ENCODE assay signal across 17 cellular contexts in the genomic region with DNA sequence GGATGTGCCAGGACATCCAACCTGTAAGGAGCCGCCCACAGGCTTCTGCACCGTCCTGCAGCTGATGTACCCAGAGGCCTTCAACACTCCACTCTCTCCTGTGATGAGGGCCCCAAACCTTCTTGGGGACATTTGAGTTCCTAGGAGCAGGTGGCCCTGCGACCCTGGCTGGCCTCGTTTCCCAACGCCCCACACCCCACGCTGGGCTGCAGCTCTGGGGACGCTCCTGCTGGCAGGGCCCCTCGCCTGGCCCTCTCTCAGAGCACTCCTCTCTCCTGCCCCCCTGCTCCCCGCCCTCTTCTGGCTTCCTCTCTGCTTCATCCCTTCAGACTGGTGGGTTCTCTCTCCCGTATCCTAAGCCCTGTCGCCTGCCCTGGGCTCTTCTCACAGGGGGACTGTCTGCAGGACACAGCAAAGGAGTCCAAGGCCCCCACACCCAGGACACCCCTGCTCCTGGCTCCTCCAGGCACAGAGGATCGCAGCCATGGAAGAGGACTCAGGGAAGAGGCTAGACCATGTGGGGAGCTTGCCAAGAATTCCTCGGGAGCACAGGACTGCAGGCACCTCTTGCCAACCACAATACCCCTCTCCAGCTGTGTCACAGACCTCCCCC.
DNase-seq lines count a peak whose midpoint lies in the region; ATAC-seq and TF ChIP-seq lines count a peak whose summit lies in the region.
"Had no signal": no experiment of that assay in that cellular context is flagged by ENCODE, and none has a peak within 500 bp of the region (broad histone marks: within the 10 kb centered on the region; RNA-seq: fewer than 3 reads in every experiment).

No MANE protein-coding gene starts in this region.

- H3K4me3 Mint-ChIP-seq in stimulated activated effector memory CD8-positive, alpha-beta T cell treated with anti-CD3 and anti-CD28 coated beads, Interleukin-12 subunit alpha, Interleukin-12 subunit beta, amount 100 ng/mL, for 72 hours, result no peak overlapping the region
- H3K4me3 Mint-ChIP-seq: CD4-positive, alpha-beta T cell; H9 had no signal

- no peaks in the 10 kb centered on the region for H3K36me3 Mint-ChIP-seq in stimulated activated effector memory CD8-positive, alpha-beta T cell treated with anti-CD3 and anti-CD28 coated beads, Interleukin-12 subunit alpha, Interleukin-12 subunit beta, amount 100 ng/mL, for 72 hours

- no peak overlapping the region for H3K27ac Mint-ChIP-seq in stimulated activated effector memory CD8-positive, alpha-beta T cell treated with anti-CD3 and anti-CD28 coated beads, Interleukin-12 subunit alpha, Interleukin-12 subunit beta, amount 100 ng/mL, for 72 hours
- H3K27ac Mint-ChIP-seq: CD4-positive, alpha-beta T cell; H9 had no signal

- peaks cover 6% of the 10 kb centered on the region for H3K9me3 Mint-ChIP-seq in stimulated activated effector memory CD8-positive, alpha-beta T cell treated with anti-CD3 and anti-CD28 coated beads, Interleukin-12 subunit alpha, Interleukin-12 subunit beta, amount 100 ng/mL, for 72 hours
- H3K9me3 Mint-ChIP-seq: CD4-positive, alpha-beta T cell had no signal

- no peak overlapping the region for H3K27ac ChIP-seq in RWPE2 (ENCODE audit: poor library complexity, severe bottlenecking)
- H3K27ac ChIP-seq: BLaER1 treated with 17β-estradiol and CSF1 and Interleukin-3, amounts not matched to agents 10 nM and 100 nM; GM23248 had no signal

- DNase-seq in cardiac septum (ENCODE audit: low spot score) (peak; percentile 63), Right ventricle myocardium inferior (ENCODE audit: missing footprints) (no peak), RWPE2 (ENCODE audit: low spot score) (peak; percentile 25), mesenteric fat pad (ENCODE audit: low spot score) (peak; percentile 59), NCI-H2107 treated with DMSO at 0.1 percent for 48 hours (lab: John Stamatoyannopoulos, UW; ENCODE audit: unreplicated experiment) (no peak), activated gamma-delta T cell (lab: John Stamatoyannopoulos, UW) (no peak), H7 (no peak)
- DNase-seq in stimulated activated effector memory CD8-positive, alpha-beta T cell treated with anti-CD3 and anti-CD28 coated beads, Interleukin-12 subunit alpha, Interleukin-12 subunit beta, amount 100 ng/mL, for 72 hours (ENCODE audit: low spot score in 2 of 2), result no peak
- DNase-seq: ACHN; Calu3; CD4-positive, alpha-beta T cell; DMS 273 treated with DMSO at 0.1 percent for 48 hours; GM23248; H9 had no signal

- TF ChIP-seq CTCF in RWPE2 (IDR thresholded peaks at IDR 0.05; ENCODE audit: poor library complexity, severe bottlenecking), result no peak

- H3K4me3 ChIP-seq in RWPE2 (ENCODE audit: severe bottlenecking) (no peak overlapping the region), H7 (ENCODE audit: insufficient read depth, low read depth, low read length) (no peak overlapping the region)
- H3K4me3 ChIP-seq: BLaER1 treated with 17β-estradiol and CSF1 and Interleukin-3, amounts not matched to agents 10 nM and 100 nM; GM12878; GM23248 had no signal

- no peaks in the 10 kb centered on the region for H3K4me1 Mint-ChIP-seq in stimulated activated effector memory CD8-positive, alpha-beta T cell treated with anti-CD3 and anti-CD28 coated beads, Interleukin-12 subunit alpha, Interleukin-12 subunit beta, amount 100 ng/mL, for 72 hours

- no peaks in the 10 kb centered on the region for H3K4me1 ChIP-seq in RWPE2 (ENCODE audit: insufficient read depth, poor library complexity, severe bottlenecking)

- intact Hi-C loops in cardiac septum (cut with DNase I), result no loop called here
- intact Hi-C loops in Right ventricle myocardium inferior (cut with DNase I), result no loop called here

- H3K36me3 ChIP-seq in RWPE2 (ENCODE audit: low read depth) (no peaks in the 10 kb centered on the region), H7 (replicated peaks; ENCODE audit: control insufficient read depth, insufficient read depth, low read length) (no peaks in the 10 kb centered on the region)

- no peak for ATAC-seq in Right ventricle myocardium inferior
- no peak for ATAC-seq in RWPE2 (ENCODE audit: low read depth)
- peak; percentile 17 for ATAC-seq in stimulated activated effector memory CD8-positive, alpha-beta T cell treated with anti-CD3 and anti-CD28 coated beads, Interleukin-12 subunit alpha, Interleukin-12 subunit beta, amount 100 ng/mL, for 72 hours
- ATAC-seq: GM12878, HepG2 had no signal

- H3K27me3 ChIP-seq in RWPE2 (ENCODE audit: insufficient read depth, poor library complexity, severe bottlenecking), result peaks cover 9% of the 10 kb centered on the region
- no peaks in the 10 kb centered on the region for H3K27me3 ChIP-seq in H7 (ENCODE audit: control insufficient read depth, insufficient read depth, low read length)

- H3K9me3 ChIP-seq in RWPE2 (ENCODE audit: severe bottlenecking), result peaks cover 2% of the 10 kb centered on the region

Comparison
In these comparisons a context has a peak if more than half of its experiments do, and no peak if none do; other contexts are left out.
1. DNase-seq: peak in cardiac septum (single experiment), RWPE2 (single experiment) and mesenteric fat pad (single experiment); none in Right ventricle myocardium inferior (single experiment), stimulated activated effector memory CD8-positive, alpha-beta T cell treated with anti-CD3 and anti-CD28 coated beads, Interleukin-12 subunit alpha, Interleukin-12 subunit beta, amount 100 ng/mL, for 72 hours (0 of 2), NCI-H2107 treated with DMSO at 0.1 percent for 48 hours (single experiment), activated gamma-delta T cell (single experiment) and H7 (single experiment).